Comparison of ENCODE assay signal across 8 cellular contexts in genomic region chr10:70887804-70888800, GRCh38. TPM values are rescaled to one million over a fixed set of nuclear protein-coding genes. Genes with fewer than 3 reads are reported as not detected.
DNase-seq lines count a peak whose midpoint lies in the region; ATAC-seq and TF ChIP-seq lines count a peak whose summit lies in the region.

PCBD1 (minus strand) TSS chr10:70888565; CDS start chr10:70888533, 32 bp downstream.

- peak within 1 kb of the TSS; percentile 79 for H2AFZ ChIP-seq in KMS-11 (ENCODE audit: low read depth)
- H2AFZ ChIP-seq in hepatocyte: peak within 1 kb of the TSS; percentile 67

- H3K36me3 ChIP-seq in KMS-11 (ENCODE audit: insufficient read depth) (no peaks in the 10 kb centered on the region), hepatocyte (replicated peaks; ENCODE audit: insufficient read depth, low read depth) (no peaks in the 10 kb centered on the region)

- peak within 1 kb of the TSS; percentile 76 for H3K27ac Mint-ChIP-seq in T-helper 1 cell treated with Interleukin-12 subunit alpha and Interleukin-12 subunit beta and Interleukin-4 antibody, amounts not matched to agents 30 μg/mL and 1 μg/mL, for 36 hours

- peak; percentile 67 for ATAC-seq in GM21619 (IDR thresholded peaks at IDR 0.05; ENCODE audit: unreplicated experiment)

- peaks cover 7% of the 10 kb centered on the region for H3K36me3 Mint-ChIP-seq in T-helper 1 cell treated with Interleukin-12 subunit alpha and Interleukin-12 subunit beta and Interleukin-4 antibody, amounts not matched to agents 30 μg/mL and 1 μg/mL, for 36 hours (ENCODE audit: low read depth)

- no peaks in the 10 kb centered on the region for H3K9me3 Mint-ChIP-seq in T-helper 1 cell treated with Interleukin-12 subunit alpha and Interleukin-12 subunit beta and Interleukin-4 antibody, amounts not matched to agents 30 μg/mL and 1 μg/mL, for 36 hours

- 2% methylated on average over 23 of the region's 85 CpGs for WGBS in hepatocyte (ENCODE audit: low lambda C conversion rate, missing lambda C conversion rate)

- H3K27me3 Mint-ChIP-seq in T-helper 1 cell treated with Interleukin-12 subunit alpha and Interleukin-12 subunit beta and Interleukin-4 antibody, amounts not matched to agents 30 μg/mL and 1 μg/mL, for 36 hours (ENCODE audit: low read depth): no peaks in the 10 kb centered on the region

- no peaks in the 10 kb centered on the region for H3K9me3 ChIP-seq in hepatocyte (ENCODE audit: low read depth)

- H3K27ac ChIP-seq in KMS-11 (no peak within 1 kb of the TSS), hepatocyte (peak within 1 kb of the TSS; percentile 91)

- H3K4me3 ChIP-seq in KMS-11 (IDR thresholded peaks at IDR 0.05; ENCODE audit: insufficient read depth, low read depth, low read length) (no peak within 1 kb of the TSS), hepatocyte (peak within 1 kb of the TSS; percentile 77)

- peaks cover 14% of the 10 kb centered on the region for H3K4me1 Mint-ChIP-seq in T-helper 1 cell treated with Interleukin-12 subunit alpha and Interleukin-12 subunit beta and Interleukin-4 antibody, amounts not matched to agents 30 μg/mL and 1 μg/mL, for 36 hours (ENCODE audit: low read depth)

- H4K20me1 ChIP-seq in KMS-11 (ENCODE audit: insufficient read depth) (no peaks in the 10 kb centered on the region), hepatocyte (ENCODE audit: insufficient read depth, poor library complexity, severe bottlenecking) (peaks cover 7% of the 10 kb centered on the region)

- peak within 1 kb of the TSS; percentile 30; the same call in 1 of the 2 replicates for H3K9ac ChIP-seq in KMS-11

- H3K4me3 Mint-ChIP-seq in T-helper 1 cell treated with Interleukin-12 subunit alpha and Interleukin-12 subunit beta and Interleukin-4 antibody, amounts not matched to agents 30 μg/mL and 1 μg/mL, for 36 hours: peak within 1 kb of the TSS; percentile 80

- H3K79me2 ChIP-seq in KMS-11 (ENCODE audit: insufficient read depth, low read depth) (no peaks in the 10 kb centered on the region), hepatocyte (peaks cover 14% of the 10 kb centered on the region)

- H3K4me2 ChIP-seq in KMS-11 (peak within 1 kb of the TSS; percentile 33), hepatocyte (peak within 1 kb of the TSS; percentile 94)

- DNase-seq in Daoy (ENCODE audit: low read depth): peak; percentile 61
- peak in 49 of 58 donors; percentile 13 to 74 (median 58) for DNase-seq in anterior cingulate cortex (lab: John Stamatoyannopoulos, UW)
- peak; percentile 91 for DNase-seq in hepatocyte (ENCODE audit: low spot score)
- DNase-seq in retina: peak; percentile 92
- DNase-seq in NCI-H446 (lab: John Stamatoyannopoulos, UW): no peak

- peaks cover 7% of the 10 kb centered on the region for H3K4me1 ChIP-seq in KMS-11 (ENCODE audit: low read depth, poor library complexity, severe bottlenecking)
- H3K4me1 ChIP-seq in hepatocyte (ENCODE audit: insufficient read depth): peaks cover 31% of the 10 kb centered on the region

- H3K27me3 ChIP-seq in KMS-11 (ENCODE audit: insufficient read depth, low read depth) (no peaks in the 10 kb centered on the region), hepatocyte (no peaks in the 10 kb centered on the region)

- H3K9me2 ChIP-seq in hepatocyte (replicated peaks; ENCODE audit: insufficient read depth): no peaks in the 10 kb centered on the region

- TF ChIP-seq CTCF in KMS-11 (conservative IDR thresholded peaks at IDR 0.05; ENCODE audit: low read depth, low read length): no peak
- TF ChIP-seq CTCF in hepatocyte (IDR thresholded peaks at IDR 0.05; ENCODE audit: poor library complexity): no peak

RNA-seq across cellular contexts. Expression of gene PCBD1, which starts in this region (rescaled TPM):
- 26.2 and 31.7 TPM in 2 replicates for total RNA-seq in Daoy (2014; rRNA removed; shearing (Covaris generic))
- total RNA-seq in hepatocyte: 81.5 and 93.5 TPM in 2 replicates
- polyA plus RNA-seq in hepatocyte: 107 and 122 TPM in 2 replicates

Comparison
In these comparisons a context has a peak if more than half of its experiments do, and no peak if none do; other contexts are left out.
1. DNase-seq: peak in Daoy (single experiment), anterior cingulate cortex (49 of 58), hepatocyte (single experiment) and retina (single experiment); none in NCI-H446 (0 of 2).